In the genomic region with DNA sequence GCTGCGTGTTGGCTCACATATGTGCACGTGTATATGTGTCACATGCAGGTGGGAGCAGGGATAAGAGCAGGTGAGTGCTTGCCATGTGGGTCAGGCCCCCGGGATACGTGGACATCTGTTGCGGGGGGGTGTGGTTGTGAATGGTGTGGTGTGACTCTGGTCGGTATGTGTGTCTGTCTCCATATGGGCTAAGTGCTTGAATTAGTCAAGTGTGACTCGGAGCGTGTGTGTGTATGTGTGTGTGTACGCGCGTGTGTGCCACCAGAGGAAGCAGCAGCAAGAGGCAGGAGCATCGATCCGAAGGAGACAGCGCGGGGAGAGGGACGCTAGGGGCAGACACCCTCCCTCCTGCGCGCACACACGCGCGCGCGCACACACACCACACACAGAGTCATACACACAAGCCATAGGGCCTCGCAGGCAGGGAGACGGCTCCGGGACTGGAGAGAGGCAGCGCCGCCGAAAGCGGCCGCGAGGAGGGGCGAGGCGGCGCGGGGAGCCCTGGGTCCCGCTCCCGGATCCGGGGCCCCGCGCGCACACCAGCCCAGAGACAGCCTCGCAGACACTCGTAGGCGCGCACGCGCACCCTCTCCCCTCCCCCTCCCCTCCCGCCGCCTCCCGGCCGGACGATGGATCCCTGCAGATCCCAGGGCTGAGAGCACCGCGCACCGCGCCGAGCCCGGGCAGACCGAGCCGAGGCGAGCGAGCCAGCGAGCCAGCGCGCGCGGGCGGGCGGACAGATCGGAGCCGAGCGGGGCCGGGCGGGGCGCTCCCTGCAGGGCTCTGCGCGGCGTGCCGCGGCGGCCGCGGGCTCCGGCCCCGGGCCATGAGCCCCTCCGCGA, we compare ENCODE assay signal across 8 cellular contexts. TPM values are rescaled to one million over a fixed set of nuclear protein-coding genes. Genes with fewer than 3 reads are reported as not detected.
DNase-seq lines count a peak whose midpoint lies in the region; ATAC-seq and TF ChIP-seq lines count a peak whose summit lies in the region.

Gene ASIC1 (plus strand): TSS at position 597 of the 842 bp plus-strand sequence. CDS start 1,171 bp downstream, outside the sequence.

- in situ Hi-C loops in Caki2 (cut with HindIII; ENCODE audit: low pct_unique_long_range_greater_than_20kb, low sequenced_read_pairs), result loop anchor here (25.0 kb wide), 1 partner anchor 95 kb away; the partner anchor contains the start of genes AQP2, AQP5 and AQP6
- in situ Hi-C loops in KBM-7 (cut with MboI; ENCODE audit: low pct_unique_long_range_greater_than_20kb, low sequenced_read_pairs), result no loop called here
- in situ Hi-C loops in astrocyte of the spinal cord (cut with HindIII; ENCODE audit: low sequenced_read_pairs), result no loop called here

- H3K4me3 ChIP-seq in astrocyte of the spinal cord (ENCODE audit: low read depth, low read length), result peak within 1 kb of the TSS; percentile 52

- DNase-seq in Caki2 (ENCODE audit: low read depth) (peak; percentile 71), KBM-7 (peak; percentile 79), astrocyte of the spinal cord (ENCODE audit: low read depth, low spot score) (peak; percentile 56), hippocampal formation (lab: John Stamatoyannopoulos, UW) (peak; percentile 57 to 76), putamen (ENCODE audit: low spot score) (peak; percentile 73)

- TF ChIP-seq CTCF in astrocyte of the spinal cord (IDR thresholded peaks at IDR 0.05; ENCODE audit: low read depth, low read length), result no peak

- ATAC-seq in SK-N-SH treated with all-trans-retinoic acid at 6 μM for 48 hours (peak; percentile 84), HG03457 (IDR thresholded peaks at IDR 0.05; ENCODE audit: unreplicated experiment) (no peak), GM21576 (IDR thresholded peaks at IDR 0.05; ENCODE audit: unreplicated experiment) (no peak)

TF ChIP-seq in SK-N-SH treated with all-trans-retinoic acid at 6 μM for 48 hours, 23 proteins besides CTCF, POLR2A, EP300 and RAD21:
- no peak for TF ChIP-seq ARNTL (CRISPR knock-in tag; IDR thresholded peaks at IDR 0.05; ENCODE audit: borderline replicate concordance, low read depth)
- TF ChIP-seq SNAI2 (CRISPR knock-in tag; IDR thresholded peaks at IDR 0.05), result no peak
- TF ChIP-seq TCF4 (CRISPR knock-in tag; IDR thresholded peaks at IDR 0.05; ENCODE audit: borderline replicate concordance), result no peak
- no peak for TF ChIP-seq CSRNP3 (CRISPR knock-in tag; IDR thresholded peaks at IDR 0.05)
- no peak for TF ChIP-seq ZFP3 (CRISPR knock-in tag; IDR thresholded peaks at IDR 0.05)
- no peak for TF ChIP-seq PPARA (CRISPR knock-in tag; IDR thresholded peaks at IDR 0.05; ENCODE audit: borderline replicate concordance)
- no peak for TF ChIP-seq ZNF8 (CRISPR knock-in tag; IDR thresholded peaks at IDR 0.05)
- no peak for TF ChIP-seq GLIS3 (CRISPR knock-in tag; IDR thresholded peaks at IDR 0.05)
- TF ChIP-seq ISL1 (CRISPR knock-in tag; IDR thresholded peaks at IDR 0.05), result no peak
- no peak for TF ChIP-seq RARB (CRISPR knock-in tag; IDR thresholded peaks at IDR 0.05)

RNA-seq across cellular contexts. Expression of gene ASIC1, which starts in this region (rescaled TPM):
- total RNA-seq in Caki2 (2014; rRNA removed; shearing (Covaris generic); ENCODE audit: low replicate concordance), result 0.74 and 5.8 TPM in 2 replicates
